In genomic region chr6:34973547-34974248, GRCh38 we compare ENCODE assay signal across 17 cellular contexts.
DNase-seq lines count a peak whose midpoint lies in the region; ATAC-seq, FAIRE-seq and TF ChIP-seq lines count a peak whose summit lies in the region.
"Had no signal": no experiment of that assay in that cellular context is flagged by ENCODE, and none has a peak within 500 bp of the region (broad histone marks: within the 10 kb centered on the region; RNA-seq: fewer than 3 reads in every experiment).

No MANE protein-coding gene starts in this region.

- H3K9me2 ChIP-seq in PC-3 (replicated peaks; ENCODE audit: low read length) = no peaks in the 10 kb centered on the region
- no peaks in the 10 kb centered on the region for H3K9me2 ChIP-seq in PC-9 (ENCODE audit: insufficient read depth)

- no peak overlapping the region for H2AFZ ChIP-seq in PC-3 (ENCODE audit: low read length)
- H2AFZ ChIP-seq in PC-9 = no peak overlapping the region
- H2AFZ ChIP-seq: GM23248 had no signal

- H3K27ac ChIP-seq in PC-3 (ENCODE audit: low read length) (no peak overlapping the region), foreskin keratinocyte (no peak overlapping the region), PC-9 (no peak overlapping the region)
- H3K27ac ChIP-seq: GM23248 had no signal

- H3K4me3 ChIP-seq in PC-3 (ENCODE audit: low read length) (no peak overlapping the region), PC-9 (no peak overlapping the region)
- H3K4me3 ChIP-seq: GM23248 had no signal

- no peaks in the 10 kb centered on the region for H3K9me3 Mint-ChIP-seq in Calu3 (ENCODE audit: low read depth, unreplicated experiment)
- H3K9me3 Mint-ChIP-seq in effector memory CD8-positive, alpha-beta T cell = no peaks in the 10 kb centered on the region
- H3K9me3 Mint-ChIP-seq: CD8-positive, alpha-beta memory T cell; naive B cell had no signal

- no peaks in the 10 kb centered on the region for H3K27me3 ChIP-seq in PC-3 (ENCODE audit: low read length)
- no peaks in the 10 kb centered on the region for H3K27me3 ChIP-seq in foreskin keratinocyte
- H3K27me3 ChIP-seq in PC-9 (ENCODE audit: insufficient read depth, low read depth) = no peaks in the 10 kb centered on the region

- CTCF ChIA-PET in Calu3 (lab: Charles Lee) (interaction anchor here (1.1 to 1.6 kb wide), 3 partner anchors 14 to 85 kb away, joined by 3 to 9 read pairs (median 4); partner anchors contain the start of genes ANKS1A and TAF11), PC-3 (lab: Charles Lee) (no interaction called here), PC-9 (lab: Charles Lee) (interaction anchor here (0.7 kb wide), 1 partner anchor 53 kb away, joined by 7 read pairs; no protein-coding TSS in a partner anchor)

- peak; percentile 78 for FAIRE-seq in GM12892 (lab: Jason Lieb, UNC)
- FAIRE-seq: frontal cortex had no signal

- H3K4me1 ChIP-seq in PC-3 (ENCODE audit: insufficient read depth, low read length) (no peaks in the 10 kb centered on the region), foreskin keratinocyte (no peaks in the 10 kb centered on the region), PC-9 (replicated peaks; ENCODE audit: insufficient read depth) (no peaks in the 10 kb centered on the region)

- intact Hi-C loops in Calu3 (cut with micrococcal nuclease; ENCODE audit: unreplicated experiment) = no loop called here
- intact Hi-C loops in PC-3 (cut with micrococcal nuclease) = no loop called here
- intact Hi-C loops in PC-9 (cut with micrococcal nuclease; ENCODE audit: unreplicated experiment) = no loop called here

- no peak for TF ChIP-seq POLR2A in GM12892 (IDR thresholded peaks at IDR 0.05; ENCODE audit: low read depth, low read length)

- H4K20me1 ChIP-seq in PC-3 (ENCODE audit: low read length) (no peaks in the 10 kb centered on the region), PC-9 (ENCODE audit: insufficient read depth) (no peaks in the 10 kb centered on the region)

- POLR2A ChIA-PET in PC-3 (lab: Charles Lee; ENCODE audit: unreplicated experiment) (no interaction called here), PC-9 (lab: Charles Lee; ENCODE audit: unreplicated experiment) (interaction anchor here (0.6 kb wide), 1 partner anchor 192 kb away, joined by 9 read pairs; no protein-coding TSS in a partner anchor)

- ATAC-seq in PC-3 = no peak
- ATAC-seq in foreskin keratinocyte = no peak
- no peak for ATAC-seq in effector memory CD8-positive, alpha-beta T cell (replicated peaks)
- ATAC-seq in HG03280 (IDR thresholded peaks at IDR 0.05; ENCODE audit: unreplicated experiment) = no peak
- ATAC-seq: sciatic nerve had no signal

- no peaks in the 10 kb centered on the region for H3K9me3 ChIP-seq in PC-3 (ENCODE audit: low read length)
- H3K9me3 ChIP-seq in PC-9 (ENCODE audit: insufficient read depth, low read depth) = no peaks in the 10 kb centered on the region

- H3K4me1 Mint-ChIP-seq in Calu3 (ENCODE audit: low read depth, unreplicated experiment) = no peaks in the 10 kb centered on the region
- H3K4me1 Mint-ChIP-seq in effector memory CD8-positive, alpha-beta T cell (ENCODE audit: low read depth in 2 of 2) = no peaks in the 10 kb centered on the region
- H3K4me1 Mint-ChIP-seq: CD8-positive, alpha-beta memory T cell; naive B cell had no signal

- BruUV-seq in Calu3 (replicated peaks; lab: Mats Ljungman, UMichigan) = no TSS peak
- BruUV-seq in PC-3 (replicated peaks; lab: Mats Ljungman, UMichigan) = no TSS peak
- no TSS peak for BruUV-seq in PC-9 (replicated peaks; lab: Mats Ljungman, UMichigan)

- H3K36me3 Mint-ChIP-seq in Calu3 (ENCODE audit: insufficient read depth, unreplicated experiment) = peaks cover 12% of the 10 kb centered on the region
- H3K36me3 Mint-ChIP-seq in effector memory CD8-positive, alpha-beta T cell (ENCODE audit: insufficient read depth) = peaks cover 6% of the 10 kb centered on the region

- peaks cover 13% of the 10 kb centered on the region for H3K36me3 ChIP-seq in PC-3 (ENCODE audit: low read depth, low read length)
- no peaks in the 10 kb centered on the region; the same call in 1 of the 2 replicates for H3K36me3 ChIP-seq in PC-9 (ENCODE audit: low read depth)

- H3K79me2 ChIP-seq in PC-3 (ENCODE audit: low read length) (no peaks in the 10 kb centered on the region), PC-9 (ENCODE audit: low read depth) (no peaks in the 10 kb centered on the region)

- no peak overlapping the region for H3K9ac ChIP-seq in PC-3 (ENCODE audit: low read length)
- H3K9ac ChIP-seq: GM23248 had no signal

- H3K4me2 ChIP-seq in PC-3 (ENCODE audit: low read length) (no peak overlapping the region), PC-9 (no peak overlapping the region)

- no peak overlapping the region for H3K4me3 Mint-ChIP-seq in Calu3 (ENCODE audit: low read depth, unreplicated experiment)
- no peak overlapping the region for H3K4me3 Mint-ChIP-seq in effector memory CD8-positive, alpha-beta T cell
- H3K4me3 Mint-ChIP-seq: CD8-positive, alpha-beta memory T cell; naive B cell had no signal

- no peak overlapping the region for H3K27ac Mint-ChIP-seq in Calu3 (ENCODE audit: unreplicated experiment)
- H3K27ac Mint-ChIP-seq in effector memory CD8-positive, alpha-beta T cell = no peak overlapping the region

- TF ChIP-seq CTCF in Calu3 (IDR thresholded peaks at IDR 0.05; ENCODE audit: unreplicated experiment) (peak; percentile 33), PC-3 (conservative IDR thresholded peaks at IDR 0.05; ENCODE audit: low read depth, low read length) (peak; percentile 41), foreskin keratinocyte (conservative IDR thresholded peaks at IDR 0.05) (peak; percentile 38), PC-9 (conservative IDR thresholded peaks at IDR 0.05) (no peak)

- no peaks in the 10 kb centered on the region for H3K27me3 Mint-ChIP-seq in Calu3 (ENCODE audit: unreplicated experiment)
- H3K27me3 Mint-ChIP-seq in effector memory CD8-positive, alpha-beta T cell = no peaks in the 10 kb centered on the region
- H3K27me3 Mint-ChIP-seq: CD8-positive, alpha-beta memory T cell; naive B cell had no signal

- H3F3A ChIP-seq in PC-3 (ENCODE audit: low read length, unreplicated experiment) (no peaks in the 10 kb centered on the region), PC-9 (ENCODE audit: insufficient read depth, low read depth) (0 out of 2 replicates have a peak, but pooled peaks cover 4% of the 10 kb centered on the region)

- DNase-seq in Calu3 (no peak), GM12892 (ENCODE audit: insufficient read length) (no peak), PC-3 (no peak), foreskin keratinocyte (no peak), PC-9 (no peak)
- no peak for DNase-seq in effector memory CD8-positive, alpha-beta T cell
- DNase-seq: activated CD8-positive, alpha-beta memory T cell treated with anti-CD3 and anti-CD28 coated beads, Interleukin-2, amount 50 U/mL, for 4 hours; CD8-positive, alpha-beta memory T cell; GM23248; islet precursor cell; naive B cell; NCI-H1417 treated with DMSO at 0.1 percent for 48 hours; SHP77; substantia nigra had no signal
